ENCODE assay signal across 19 cellular contexts in the genomic region with DNA sequence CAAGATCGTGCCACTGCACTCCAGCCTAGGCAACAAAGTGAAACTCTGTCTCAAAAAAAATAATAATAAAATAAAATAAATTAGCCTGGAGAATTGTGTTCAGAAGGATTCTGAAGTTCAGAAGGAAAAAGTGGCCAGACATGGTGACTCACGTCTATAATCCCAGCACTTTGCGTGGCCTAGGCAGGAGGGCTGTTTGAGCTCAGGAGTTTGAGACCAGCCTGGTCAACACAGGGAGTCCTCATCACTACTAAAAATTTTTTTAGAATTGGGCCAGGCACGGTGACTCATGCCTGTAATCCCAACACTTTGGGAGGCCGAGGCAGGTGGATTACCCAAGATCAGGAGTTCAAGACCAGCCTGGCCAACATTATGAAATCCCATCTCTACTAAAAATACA. TPM values are rescaled to one million over a fixed set of nuclear protein-coding genes. Genes with fewer than 3 reads are reported as not detected.
DNase-seq lines count a peak whose midpoint lies in the region; ATAC-seq and TF ChIP-seq lines count a peak whose summit lies in the region.
"Had no signal": no experiment of that assay in that cellular context is flagged by ENCODE, and none has a peak within 500 bp of the region (broad histone marks: within the 10 kb centered on the region; RNA-seq: fewer than 3 reads in every experiment).

No MANE protein-coding gene starts in this region.

- H3K9ac ChIP-seq in GM23248: no peak overlapping the region
- H3K9ac ChIP-seq: BLaER1 had no signal

- no peak overlapping the region for H3K4me2 ChIP-seq in GM23248 (ENCODE audit: unreplicated experiment)
- H3K4me2 ChIP-seq: A549, BLaER1 had no signal

- H3K4me3 Mint-ChIP-seq in Calu3 (ENCODE audit: low read depth, unreplicated experiment): no peak overlapping the region
- H3K4me3 Mint-ChIP-seq in naive thymus-derived CD4-positive, alpha-beta T cell: no peak overlapping the region
- H3K4me3 Mint-ChIP-seq: CD14-positive monocyte; CD4-positive, alpha-beta memory T cell had no signal

- H3K27ac Mint-ChIP-seq in Calu3 (ENCODE audit: unreplicated experiment): no peak overlapping the region
- no peak overlapping the region for H3K27ac Mint-ChIP-seq in naive thymus-derived CD4-positive, alpha-beta T cell
- H3K27ac Mint-ChIP-seq: CD14-positive monocyte; CD4-positive, alpha-beta memory T cell had no signal

- peaks cover 3% of the 10 kb centered on the region for H3K27me3 Mint-ChIP-seq in Calu3 (ENCODE audit: unreplicated experiment)
- peaks cover under 1 to 14% (median 6%) of the 10 kb centered on the region in 5 donors for H3K27me3 Mint-ChIP-seq in naive thymus-derived CD4-positive, alpha-beta T cell

- TF ChIP-seq CTCF in fibroblast of mammary gland (conservative IDR thresholded peaks at IDR 0.05; ENCODE audit: control insufficient read depth, insufficient read depth, low read depth, low read length) (no peak), Calu3 (IDR thresholded peaks at IDR 0.05; ENCODE audit: unreplicated experiment) (no peak)

- no peaks in the 10 kb centered on the region for H3K9me3 Mint-ChIP-seq in Calu3 (ENCODE audit: low read depth, unreplicated experiment)
- H3K9me3 Mint-ChIP-seq in naive thymus-derived CD4-positive, alpha-beta T cell: peaks cover 0 to 2% (median 0%) of the 10 kb centered on the region in 11 donors

- H3K79me2 ChIP-seq in GM23248 (ENCODE audit: insufficient read depth): no peaks in the 10 kb centered on the region

- no peaks in the 10 kb centered on the region for H3K4me1 Mint-ChIP-seq in Calu3 (ENCODE audit: low read depth, unreplicated experiment)
- no peaks in the 10 kb centered on the region for H3K4me1 Mint-ChIP-seq in naive thymus-derived CD4-positive, alpha-beta T cell
- H3K4me1 Mint-ChIP-seq: CD14-positive monocyte; CD4-positive, alpha-beta memory T cell had no signal

- ATAC-seq in GM18867 (IDR thresholded peaks at IDR 0.05; ENCODE audit: unreplicated experiment): no peak
- ATAC-seq in naive thymus-derived CD4-positive, alpha-beta T cell: no peak
- ATAC-seq: A549, K562 had no signal

- no peaks in the 10 kb centered on the region for H3K9me3 ChIP-seq in GM23248 (ENCODE audit: low read depth)
- H3K9me3 ChIP-seq in MG63: no peaks in the 10 kb centered on the region
- no peaks in the 10 kb centered on the region for H3K9me3 ChIP-seq in naive thymus-derived CD4-positive, alpha-beta T cell (ENCODE audit: control insufficient read depth in 2 of 3, low read length in 3 of 3)
- H3K9me3 ChIP-seq: A549, BLaER1, HAP-1 had no signal

- no peaks in the 10 kb centered on the region for H4K20me1 ChIP-seq in GM23248 (ENCODE audit: insufficient read depth)
- H4K20me1 ChIP-seq: BLaER1 had no signal

- H3K36me3 Mint-ChIP-seq in Calu3 (ENCODE audit: insufficient read depth, unreplicated experiment): peaks cover 17% of the 10 kb centered on the region
- H3K36me3 Mint-ChIP-seq in naive thymus-derived CD4-positive, alpha-beta T cell: no peaks in the 10 kb centered on the region
- H3K36me3 Mint-ChIP-seq: CD14-positive monocyte; CD4-positive, alpha-beta memory T cell had no signal

- H3F3A ChIP-seq in GM23248 (ENCODE audit: insufficient read depth): peaks cover 7% of the 10 kb centered on the region; the same call in 1 of the 2 replicates

- no peak overlapping the region for H3K4me3 ChIP-seq in GM23248
- no peak overlapping the region for H3K4me3 ChIP-seq in MG63
- no peak overlapping the region for H3K4me3 ChIP-seq in fibroblast of mammary gland (ENCODE audit: control insufficient read depth, low read depth, low read length)
- no peak overlapping the region for H3K4me3 ChIP-seq in naive thymus-derived CD4-positive, alpha-beta T cell (ENCODE audit: low read length)
- H3K4me3 ChIP-seq: A549, BLaER1, HAP-1, K562 had no signal

- in situ Hi-C loops in GM23248 (cut with MboI): no loop called here

- DNase-seq in Daoy (ENCODE audit: low read depth): peak; percentile 60
- DNase-seq in GM23248: peak; percentile 40
- DNase-seq in MG63: peak; percentile 36
- peak; percentile 64 for DNase-seq in fibroblast of mammary gland (ENCODE audit: low read depth)
- DNase-seq in Calu3: no peak
- no peak for DNase-seq in naive thymus-derived CD4-positive, alpha-beta T cell
- DNase-seq: CD4-positive, alpha-beta memory T cell; DMS79 treated with DMSO at 0.1 percent for 48 hours; GF-D8; IMR-90 had no signal

- H3K36me3 ChIP-seq in GM23248 (ENCODE audit: low read depth): no peaks in the 10 kb centered on the region
- no peaks in the 10 kb centered on the region for H3K36me3 ChIP-seq in MG63
- no peaks in the 10 kb centered on the region for H3K36me3 ChIP-seq in naive thymus-derived CD4-positive, alpha-beta T cell (ENCODE audit: control insufficient read depth in 2 of 3, insufficient read depth in 3 of 3, low read length in 3 of 3)
- H3K36me3 ChIP-seq: BLaER1, HAP-1 had no signal

- POLR2A ChIA-PET in naive thymus-derived CD4-positive, alpha-beta T cell (lab: Charles Lee): no interaction called here

- no TSS peak for BruUV-seq in Calu3 (replicated peaks; lab: Mats Ljungman, UMichigan)

- WGBS in GM23248 (ENCODE audit: low coverage in 1 of 2, low lambda C conversion rate in 2 of 2, missing lambda C conversion rate in 2 of 2), 2 experiments: 71 to 79% methylated on average over 5 of the region's 5 CpGs

- H2AFZ ChIP-seq in GM23248: no peak overlapping the region

- H3K4me1 ChIP-seq in GM23248 (ENCODE audit: insufficient read depth): peaks cover 15% of the 10 kb centered on the region
- H3K4me1 ChIP-seq in naive thymus-derived CD4-positive, alpha-beta T cell (ENCODE audit: control insufficient read depth in 2 of 2, insufficient read depth in 2 of 2, low read length in 2 of 2): no peaks in the 10 kb centered on the region
- H3K4me1 ChIP-seq: A549, BLaER1, HAP-1 had no signal

- intact Hi-C loops in Calu3 (cut with micrococcal nuclease; ENCODE audit: unreplicated experiment): no loop called here
- intact Hi-C loops in naive thymus-derived CD4-positive, alpha-beta T cell (cut with micrococcal nuclease): no loop called here

- no peaks in the 10 kb centered on the region for H3K9me2 ChIP-seq in GM23248 (ENCODE audit: insufficient read depth)

- CTCF ChIA-PET in Calu3 (lab: Charles Lee): no interaction called here
- CTCF ChIA-PET in naive thymus-derived CD4-positive, alpha-beta T cell (lab: Charles Lee): no interaction called here

- H3K27ac ChIP-seq in GM23248: peak overlapping the region; percentile 70
- H3K27ac ChIP-seq in naive thymus-derived CD4-positive, alpha-beta T cell (ENCODE audit: low read depth, low read length): no peak overlapping the region
- H3K27ac ChIP-seq: 22Rv1, A549, BLaER1 had no signal

- H3K27me3 ChIP-seq in GM23248 (replicated peaks; ENCODE audit: insufficient read depth) (no peaks in the 10 kb centered on the region), MG63 (peaks cover 5% of the 10 kb centered on the region; the same call in 1 of the 2 replicates)
- H3K27me3 ChIP-seq in naive thymus-derived CD4-positive, alpha-beta T cell (ENCODE audit: control insufficient read depth in 2 of 2, insufficient read depth in 2 of 2, low read length in 2 of 2): no peaks in the 10 kb centered on the region
- H3K27me3 ChIP-seq: BLaER1 had no signal

RNA-seq across cellular contexts. Expression of gene RDH8, which starts 6.0 kb away (rescaled TPM):
- not detected in 2 replicates for total RNA-seq in Daoy (2014; rRNA removed; shearing (Covaris generic))
- 0.97 TPM in 1 of 2 replicates, not detected in the other for total RNA-seq in GM23248 (2014; rRNA removed; shearing (Covaris generic))
- 0.19 TPM in 1 of 2 replicates, not detected in the other for polyA plus RNA-seq in GM23248 (2016; fragmentation: Nextera tagmentation; extraction: Ambion mirVana)
- not detected in 2 replicates for total RNA-seq in MG63 (2014; rRNA removed; shearing (Covaris generic); ENCODE audit: low replicate concordance)
- total RNA-seq in Calu3 (2022): not detected in 2 replicates
- not detected for total RNA-seq in naive thymus-derived CD4-positive, alpha-beta T cell
- polyA plus RNA-seq in naive thymus-derived CD4-positive, alpha-beta T cell: not detected
- total RNA-seq: CD4-positive, alpha-beta memory T cell; H4; K562 had no signal
- polyA plus RNA-seq: AG04450; CD14-positive monocyte; CD4-positive, alpha-beta memory T cell; IMR-90; K562 had no signal

RNA-seq across cellular contexts. Expression of gene COL5A3, which starts 8.9 kb away (rescaled TPM):
- 2.8 and 4.1 TPM in 2 replicates for total RNA-seq in Daoy (2014; rRNA removed; shearing (Covaris generic))
- 22.8 and 26.8 TPM in 2 replicates for total RNA-seq in GM23248 (2014; rRNA removed; shearing (Covaris generic))
- 4.1 and 4.2 TPM in 2 replicates for polyA plus RNA-seq in GM23248 (2016; fragmentation: Nextera tagmentation; extraction: Ambion mirVana)
- 2.4 and 3.1 TPM in 2 replicates for total RNA-seq in MG63 (2014; rRNA removed; shearing (Covaris generic); ENCODE audit: low replicate concordance)
- total RNA-seq in Calu3 (2022): 0.26 and 0.49 TPM in 2 replicates
- 1 to 10 TPM in 1 of 5 experiments, under 1 TPM in 3, not detected in 1; 0.05 to 1.9 (median 0.09) TPM for total RNA-seq in naive thymus-derived CD4-positive, alpha-beta T cell
- polyA plus RNA-seq in naive thymus-derived CD4-positive, alpha-beta T cell: not detected
- total RNA-seq: H4 had no signal
- polyA plus RNA-seq: CD14-positive monocyte had no signal

Comparison
In these comparisons a context has a peak if more than half of its experiments do, and no peak if none do; other contexts are left out.
1. DNase-seq: peak in Daoy (single experiment), GM23248 (single experiment), MG63 (single experiment) and fibroblast of mammary gland (single experiment); none in Calu3 (single experiment) and naive thymus-derived CD4-positive, alpha-beta T cell (0 of 9).